ENCODE assay signal across 1 cellular context in the genomic region with DNA sequence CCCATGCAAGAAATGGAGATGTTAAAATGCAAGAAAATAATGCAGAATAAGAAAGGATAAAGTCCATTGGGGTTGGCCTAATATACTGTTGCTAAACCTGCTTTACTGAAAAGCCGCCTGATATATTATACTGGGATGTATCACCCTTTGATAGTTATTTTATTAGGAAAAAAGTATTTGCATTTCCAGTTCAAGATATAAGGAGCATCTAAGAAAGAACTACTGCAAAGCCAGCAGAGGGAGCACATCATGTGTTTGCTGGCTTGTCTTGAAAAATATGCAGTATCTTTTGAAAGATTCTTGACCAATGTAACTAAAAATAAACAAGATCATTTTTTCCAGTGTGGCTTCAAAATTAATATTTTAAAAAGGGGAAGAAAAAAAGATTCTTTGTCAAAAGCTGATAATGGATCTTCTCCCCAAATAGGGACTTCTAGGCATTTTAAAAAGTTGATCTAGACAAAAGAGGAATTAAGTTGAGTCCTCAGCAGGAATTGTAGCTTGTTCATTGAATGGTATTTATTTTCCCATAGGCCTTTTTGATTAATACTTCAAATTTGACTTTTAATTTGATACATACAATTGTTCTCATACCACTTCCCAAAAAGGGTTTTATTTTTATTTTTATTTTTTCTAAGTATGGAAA.
TF ChIP-seq lines count a peak whose summit lies in the region.

No MANE protein-coding gene starts in this region.

TF ChIP-seq in GM23338, 12 proteins besides CTCF, POLR2A, EP300 and RAD21 (continued from another document):
- TF ChIP-seq, protein P1, sequence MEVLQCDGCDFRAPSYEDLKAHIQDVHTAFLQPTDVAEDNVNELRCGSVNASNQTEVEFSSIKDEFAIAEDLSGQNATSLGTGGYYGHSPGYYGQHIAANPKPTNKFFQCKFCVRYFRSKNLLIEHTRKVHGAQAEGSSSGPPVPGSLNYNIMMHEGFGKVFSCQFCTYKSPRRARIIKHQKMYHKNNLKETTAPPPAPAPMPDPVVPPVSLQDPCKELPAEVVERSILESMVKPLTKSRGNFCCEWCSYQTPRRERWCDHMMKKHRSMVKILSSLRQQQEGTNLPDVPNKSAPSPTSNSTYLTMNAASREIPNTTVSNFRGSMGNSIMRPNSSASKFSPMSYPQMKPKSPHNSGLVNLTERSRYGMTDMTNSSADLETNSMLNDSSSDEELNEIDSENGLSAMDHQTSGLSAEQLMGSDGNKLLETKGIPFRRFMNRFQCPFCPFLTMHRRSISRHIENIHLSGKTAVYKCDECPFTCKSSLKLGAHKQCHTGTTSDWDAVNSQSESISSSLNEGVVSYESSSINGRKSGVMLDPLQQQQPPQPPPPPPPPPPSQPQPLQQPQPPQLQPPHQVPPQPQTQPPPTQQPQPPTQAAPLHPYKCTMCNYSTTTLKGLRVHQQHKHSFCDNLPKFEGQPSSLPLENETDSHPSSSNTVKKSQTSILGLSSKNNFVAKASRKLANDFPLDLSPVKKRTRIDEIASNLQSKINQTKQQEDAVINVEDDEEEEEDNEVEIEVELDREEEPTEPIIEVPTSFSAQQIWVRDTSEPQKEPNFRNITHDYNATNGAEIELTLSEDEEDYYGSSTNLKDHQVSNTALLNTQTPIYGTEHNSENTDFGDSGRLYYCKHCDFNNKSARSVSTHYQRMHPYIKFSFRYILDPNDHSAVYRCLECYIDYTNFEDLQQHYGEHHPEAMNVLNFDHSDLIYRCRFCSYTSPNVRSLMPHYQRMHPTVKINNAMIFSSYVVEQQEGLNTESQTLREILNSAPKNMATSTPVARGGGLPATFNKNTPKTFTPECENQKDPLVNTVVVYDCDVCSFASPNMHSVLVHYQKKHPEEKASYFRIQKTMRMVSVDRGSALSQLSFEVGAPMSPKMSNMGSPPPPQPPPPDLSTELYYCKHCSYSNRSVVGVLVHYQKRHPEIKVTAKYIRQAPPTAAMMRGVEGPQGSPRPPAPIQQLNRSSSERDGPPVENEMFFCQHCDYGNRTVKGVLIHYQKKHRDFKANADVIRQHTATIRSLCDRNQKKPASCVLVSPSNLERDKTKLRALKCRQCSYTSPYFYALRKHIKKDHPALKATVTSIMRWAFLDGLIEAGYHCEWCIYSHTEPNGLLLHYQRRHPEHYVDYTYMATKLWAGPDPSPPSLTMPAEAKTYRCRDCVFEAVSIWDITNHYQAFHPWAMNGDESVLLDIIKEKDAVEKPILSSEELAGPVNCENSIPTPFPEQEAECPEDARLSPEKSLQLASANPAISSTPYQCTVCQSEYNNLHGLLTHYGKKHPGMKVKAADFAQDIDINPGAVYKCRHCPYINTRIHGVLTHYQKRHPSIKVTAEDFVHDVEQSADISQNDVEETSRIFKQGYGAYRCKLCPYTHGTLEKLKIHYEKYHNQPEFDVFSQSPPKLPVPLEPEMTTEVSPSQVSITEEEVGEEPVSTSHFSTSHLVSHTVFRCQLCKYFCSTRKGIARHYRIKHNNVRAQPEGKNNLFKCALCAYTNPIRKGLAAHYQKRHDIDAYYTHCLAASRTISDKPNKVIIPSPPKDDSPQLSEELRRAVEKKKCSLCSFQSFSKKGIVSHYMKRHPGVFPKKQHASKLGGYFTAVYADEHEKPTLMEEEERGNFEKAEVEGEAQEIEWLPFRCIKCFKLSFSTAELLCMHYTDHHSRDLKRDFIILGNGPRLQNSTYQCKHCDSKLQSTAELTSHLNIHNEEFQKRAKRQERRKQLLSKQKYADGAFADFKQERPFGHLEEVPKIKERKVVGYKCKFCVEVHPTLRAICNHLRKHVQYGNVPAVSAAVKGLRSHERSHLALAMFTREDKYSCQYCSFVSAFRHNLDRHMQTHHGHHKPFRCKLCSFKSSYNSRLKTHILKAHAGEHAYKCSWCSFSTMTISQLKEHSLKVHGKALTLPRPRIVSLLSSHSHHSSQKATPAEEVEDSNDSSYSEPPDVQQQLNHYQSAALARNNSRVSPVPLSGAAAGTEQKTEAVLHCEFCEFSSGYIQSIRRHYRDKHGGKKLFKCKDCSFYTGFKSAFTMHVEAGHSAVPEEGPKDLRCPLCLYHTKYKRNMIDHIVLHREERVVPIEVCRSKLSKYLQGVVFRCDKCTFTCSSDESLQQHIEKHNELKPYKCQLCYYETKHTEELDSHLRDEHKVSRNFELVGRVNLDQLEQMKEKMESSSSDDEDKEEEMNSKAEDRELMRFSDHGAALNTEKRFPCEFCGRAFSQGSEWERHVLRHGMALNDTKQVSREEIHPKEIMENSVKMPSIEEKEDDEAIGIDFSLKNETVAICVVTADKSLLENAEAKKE (CRISPR knock-in tag; IDR thresholded peaks at IDR 0.05): no peak
- TF ChIP-seq NANOG (IDR thresholded peaks at IDR 0.05; ENCODE audit: borderline replicate concordance) (no peak), EZH2phosphoT487 (IDR thresholded peaks at IDR 0.05; ENCODE audit: unreplicated experiment) (no peak)
- TF ChIP-seq, protein P2, sequence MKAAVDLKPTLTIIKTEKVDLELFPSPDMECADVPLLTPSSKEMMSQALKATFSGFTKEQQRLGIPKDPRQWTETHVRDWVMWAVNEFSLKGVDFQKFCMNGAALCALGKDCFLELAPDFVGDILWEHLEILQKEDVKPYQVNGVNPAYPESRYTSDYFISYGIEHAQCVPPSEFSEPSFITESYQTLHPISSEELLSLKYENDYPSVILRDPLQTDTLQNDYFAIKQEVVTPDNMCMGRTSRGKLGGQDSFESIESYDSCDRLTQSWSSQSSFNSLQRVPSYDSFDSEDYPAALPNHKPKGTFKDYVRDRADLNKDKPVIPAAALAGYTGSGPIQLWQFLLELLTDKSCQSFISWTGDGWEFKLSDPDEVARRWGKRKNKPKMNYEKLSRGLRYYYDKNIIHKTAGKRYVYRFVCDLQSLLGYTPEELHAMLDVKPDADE (IDR thresholded peaks at IDR 0.05): no peak
